ENCODE assay signal across 9 cellular contexts in genomic region chr15:39920510-39921273, GRCh38. TPM values are rescaled to one million over a fixed set of nuclear protein-coding genes. Genes with fewer than 3 reads are reported as not detected.
DNase-seq lines count a peak whose midpoint lies in the region; ATAC-seq and TF ChIP-seq lines count a peak whose summit lies in the region.
"Had no signal": no experiment of that assay in that cellular context is flagged by ENCODE, and none has a peak within 500 bp of the region (broad histone marks: within the 10 kb centered on the region; RNA-seq: fewer than 3 reads in every experiment).

No MANE protein-coding gene starts in this region.

- peaks cover 59% of the 10 kb centered on the region for H3K27me3 Mint-ChIP-seq in activated CD8-positive, alpha-beta memory T cell treated with anti-CD3 and anti-CD28 coated beads, Interleukin-2, amount 10 ng/mL, durations not matched to agents 7 days and 5 days

- H3K4me3 ChIP-seq in AG10803 (ENCODE audit: low read length) (peak overlapping the region; percentile 94), endocrine pancreas (ENCODE audit: control insufficient read depth, insufficient read depth, low read length) (peak overlapping the region; percentile 70), mesodermal cell (ENCODE audit: extremely low read depth, insufficient read depth, low read length, poor library complexity, severe bottlenecking) (peak overlapping the region; percentile 60)

- CTCF ChIA-PET in activated CD8-positive, alpha-beta memory T cell treated with anti-CD3 and anti-CD28 coated beads, Interleukin-2, amount 10 ng/mL, durations not matched to agents 7 days and 5 days (lab: Charles Lee): no interaction called here

- 3 to 5% methylated on average over 49 to 60 of the region's 70 CpGs for WGBS in mesodermal cell (ENCODE audit: insufficient coverage in 2 of 2), 2 experiments

- H3K4me1 ChIP-seq in endocrine pancreas (ENCODE audit: control insufficient read depth, insufficient read depth, low read length) (no peaks in the 10 kb centered on the region), mesodermal cell (ENCODE audit: control insufficient read depth, insufficient read depth, low read length, poor library complexity, severe bottlenecking) (no peaks in the 10 kb centered on the region)

- ATAC-seq in GM19023 (IDR thresholded peaks at IDR 0.05; ENCODE audit: unreplicated experiment) (peak; percentile 84), HG03159 (IDR thresholded peaks at IDR 0.05; ENCODE audit: unreplicated experiment) (peak; percentile 81)
- peak; percentile 94 for ATAC-seq in activated CD8-positive, alpha-beta memory T cell treated with anti-CD3 and anti-CD28 coated beads, Interleukin-2, amount 10 ng/mL, durations not matched to agents 7 days and 5 days

- H3K27ac Mint-ChIP-seq in activated CD8-positive, alpha-beta memory T cell treated with anti-CD3 and anti-CD28 coated beads, Interleukin-2, amount 10 ng/mL, durations not matched to agents 7 days and 5 days: peak overlapping the region; percentile 24

- peaks cover 3% of the 10 kb centered on the region for H3K36me3 Mint-ChIP-seq in activated CD8-positive, alpha-beta memory T cell treated with anti-CD3 and anti-CD28 coated beads, Interleukin-2, amount 10 ng/mL, durations not matched to agents 7 days and 5 days

- peaks cover 18% of the 10 kb centered on the region for H3K4me1 Mint-ChIP-seq in activated CD8-positive, alpha-beta memory T cell treated with anti-CD3 and anti-CD28 coated beads, Interleukin-2, amount 10 ng/mL, durations not matched to agents 7 days and 5 days

- no peaks in the 10 kb centered on the region for H3K9me3 ChIP-seq in endocrine pancreas (ENCODE audit: control insufficient read depth, low read length)
- no peaks in the 10 kb centered on the region for H3K9me3 ChIP-seq in mesodermal cell (ENCODE audit: control insufficient read depth, low read length)

- no peak for TF ChIP-seq CTCF in AG10803 (conservative IDR thresholded peaks at IDR 0.05; ENCODE audit: low read length)

- DNase-seq in AG10803 (ENCODE audit: low read depth): peak; percentile 81
- peak; percentile 79 for DNase-seq in NCI-H748 (lab: John Stamatoyannopoulos, UW; ENCODE audit: unreplicated experiment)
- DNase-seq in activated CD8-positive, alpha-beta memory T cell treated with anti-CD3 and anti-CD28 coated beads, Interleukin-2, amount 10 ng/mL, durations not matched to agents 7 days and 5 days: peak; percentile 76
- DNase-seq in stimulated activated CD8-positive, alpha-beta memory T cell treated with anti-CD3 and anti-CD28 coated beads, Interleukin-15, amount 100 ng/mL, for 24 hours (ENCODE audit: low read depth): peak; percentile 50

- H3K4me3 Mint-ChIP-seq in activated CD8-positive, alpha-beta memory T cell treated with anti-CD3 and anti-CD28 coated beads, Interleukin-2, amount 10 ng/mL, durations not matched to agents 7 days and 5 days: peak overlapping the region; percentile 76

- H3K9ac ChIP-seq in endocrine pancreas (ENCODE audit: control insufficient read depth, insufficient read depth, low read length): peak overlapping the region; percentile 87

- no peaks in the 10 kb centered on the region for H3K36me3 ChIP-seq in endocrine pancreas (ENCODE audit: control insufficient read depth, insufficient read depth, low read length)
- H3K36me3 ChIP-seq in mesodermal cell (ENCODE audit: control insufficient read depth, insufficient read depth, low read length): no peaks in the 10 kb centered on the region

- no peaks in the 10 kb centered on the region for H3K27me3 ChIP-seq in endocrine pancreas (ENCODE audit: control insufficient read depth, insufficient read depth, low read length)

- no peak overlapping the region for H3K27ac ChIP-seq in mesodermal cell (ENCODE audit: low read depth, low read length, severe bottlenecking)

- no peaks in the 10 kb centered on the region for H3K9me3 Mint-ChIP-seq in activated CD8-positive, alpha-beta memory T cell treated with anti-CD3 and anti-CD28 coated beads, Interleukin-2, amount 10 ng/mL, durations not matched to agents 7 days and 5 days (ENCODE audit: low read depth)

RNA-seq across cellular contexts. Expression of gene GPR176, which starts 0.6 kb away (rescaled TPM):
- not detected for total RNA-seq in activated CD8-positive, alpha-beta memory T cell treated with anti-CD3 and anti-CD28 coated beads, Interleukin-2, amount 10 ng/mL, durations not matched to agents 7 days and 5 days
- polyA plus RNA-seq in mesodermal cell (2013, experiment 1 of 2): 7.6 TPM
- polyA plus RNA-seq in mesodermal cell (2013, experiment 2 of 2): 5.3 TPM
- total RNA-seq: T-helper 2 cell treated with Interferon-gamma antibody and Interleukin-4, amounts not matched to agents 100 ng/mL and 5 ng/mL, for 36 hours had no signal

RNA-seq across cellular contexts. Expression of gene EIF2AK4, which starts 13.2 kb away (rescaled TPM):
- 10 to 100 TPM; 21.3 to 24.0 TPM for total RNA-seq in activated CD8-positive, alpha-beta memory T cell treated with anti-CD3 and anti-CD28 coated beads, Interleukin-2, amount 10 ng/mL, durations not matched to agents 7 days and 5 days
- 72.0 TPM for polyA plus RNA-seq in mesodermal cell (2013, experiment 1 of 2)
- polyA plus RNA-seq in mesodermal cell (2013, experiment 2 of 2): 69.1 TPM
